In the genomic region with DNA sequence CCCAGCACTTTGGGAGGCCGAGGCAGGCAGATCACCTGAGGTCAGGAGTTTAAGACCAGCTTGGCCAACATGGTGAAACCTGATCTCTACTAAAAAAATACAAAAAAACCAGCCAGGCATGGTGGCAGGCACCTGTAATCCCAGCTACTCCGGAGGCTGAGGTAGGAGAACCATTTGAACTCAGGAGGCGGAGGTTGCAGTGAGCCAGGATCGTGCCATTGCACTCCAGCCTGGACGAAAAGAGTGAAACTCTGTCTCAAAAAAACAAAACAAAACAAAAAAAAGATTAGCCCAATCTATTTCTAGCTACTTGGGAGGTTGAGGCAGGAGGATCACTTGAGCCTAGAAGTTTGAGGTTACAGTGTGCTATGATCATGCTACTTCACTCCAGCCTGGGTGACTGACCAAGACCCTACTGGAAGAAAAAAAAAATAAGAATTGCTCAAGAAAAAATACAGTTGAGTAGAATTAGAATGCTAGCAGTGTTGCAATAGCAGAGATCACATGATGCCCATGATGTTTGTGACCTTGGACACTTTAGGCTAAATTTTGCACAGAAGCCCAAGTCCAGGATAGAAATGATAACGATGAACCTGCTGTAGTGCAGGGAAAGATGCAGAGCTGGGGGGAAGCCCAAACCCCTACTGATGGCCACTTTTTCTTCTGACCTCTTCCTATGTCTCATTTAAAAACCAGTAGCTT, we compare ENCODE assay signal across 1 cellular context.
A peak's percentile ranks its signal among the peaks of the same experiment; 100 is the strongest.
TF ChIP-seq lines count a peak whose summit lies in the region.

No MANE protein-coding gene starts in this region.

TF ChIP-seq in HepG2, 621 proteins besides CTCF, POLR2A, EP300 and RAD21 (continued from another document and continues in another):
- TF ChIP-seq, protein P1, sequence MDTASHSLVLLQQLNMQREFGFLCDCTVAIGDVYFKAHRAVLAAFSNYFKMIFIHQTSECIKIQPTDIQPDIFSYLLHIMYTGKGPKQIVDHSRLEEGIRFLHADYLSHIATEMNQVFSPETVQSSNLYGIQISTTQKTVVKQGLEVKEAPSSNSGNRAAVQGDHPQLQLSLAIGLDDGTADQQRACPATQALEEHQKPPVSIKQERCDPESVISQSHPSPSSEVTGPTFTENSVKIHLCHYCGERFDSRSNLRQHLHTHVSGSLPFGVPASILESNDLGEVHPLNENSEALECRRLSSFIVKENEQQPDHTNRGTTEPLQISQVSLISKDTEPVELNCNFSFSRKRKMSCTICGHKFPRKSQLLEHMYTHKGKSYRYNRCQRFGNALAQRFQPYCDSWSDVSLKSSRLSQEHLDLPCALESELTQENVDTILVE (CRISPR knock-in tag; IDR thresholded peaks at IDR 0.05) = 0 out of 2 replicates have a peak, but pooled peaks have one; percentile 1
- TF ChIP-seq ZNF83 (CRISPR knock-in tag; IDR thresholded peaks at IDR 0.05; ENCODE audit: borderline replicate concordance) = no peak
- TF ChIP-seq ZC3H4 (CRISPR knock-in tag; IDR thresholded peaks at IDR 0.05; ENCODE audit: borderline replicate concordance) = no peak
- TF ChIP-seq GABPA (IDR thresholded peaks at IDR 0.05; ENCODE audit: low read depth, low read length) = no peak
- no peak for TF ChIP-seq GABPA (CRISPR knock-in tag; IDR thresholded peaks at IDR 0.05; ENCODE audit: low read depth)
- TF ChIP-seq SP140L (CRISPR knock-in tag; IDR thresholded peaks at IDR 0.05; ENCODE audit: borderline replicate concordance) = no peak
- no peak for TF ChIP-seq MAFK (conservative IDR thresholded peaks at IDR 0.05 in 1 of 2, IDR thresholded peaks at IDR 0.05 in 1 of 2; ENCODE audit: low read length in 2 of 2)
- TF ChIP-seq, protein P2, sequence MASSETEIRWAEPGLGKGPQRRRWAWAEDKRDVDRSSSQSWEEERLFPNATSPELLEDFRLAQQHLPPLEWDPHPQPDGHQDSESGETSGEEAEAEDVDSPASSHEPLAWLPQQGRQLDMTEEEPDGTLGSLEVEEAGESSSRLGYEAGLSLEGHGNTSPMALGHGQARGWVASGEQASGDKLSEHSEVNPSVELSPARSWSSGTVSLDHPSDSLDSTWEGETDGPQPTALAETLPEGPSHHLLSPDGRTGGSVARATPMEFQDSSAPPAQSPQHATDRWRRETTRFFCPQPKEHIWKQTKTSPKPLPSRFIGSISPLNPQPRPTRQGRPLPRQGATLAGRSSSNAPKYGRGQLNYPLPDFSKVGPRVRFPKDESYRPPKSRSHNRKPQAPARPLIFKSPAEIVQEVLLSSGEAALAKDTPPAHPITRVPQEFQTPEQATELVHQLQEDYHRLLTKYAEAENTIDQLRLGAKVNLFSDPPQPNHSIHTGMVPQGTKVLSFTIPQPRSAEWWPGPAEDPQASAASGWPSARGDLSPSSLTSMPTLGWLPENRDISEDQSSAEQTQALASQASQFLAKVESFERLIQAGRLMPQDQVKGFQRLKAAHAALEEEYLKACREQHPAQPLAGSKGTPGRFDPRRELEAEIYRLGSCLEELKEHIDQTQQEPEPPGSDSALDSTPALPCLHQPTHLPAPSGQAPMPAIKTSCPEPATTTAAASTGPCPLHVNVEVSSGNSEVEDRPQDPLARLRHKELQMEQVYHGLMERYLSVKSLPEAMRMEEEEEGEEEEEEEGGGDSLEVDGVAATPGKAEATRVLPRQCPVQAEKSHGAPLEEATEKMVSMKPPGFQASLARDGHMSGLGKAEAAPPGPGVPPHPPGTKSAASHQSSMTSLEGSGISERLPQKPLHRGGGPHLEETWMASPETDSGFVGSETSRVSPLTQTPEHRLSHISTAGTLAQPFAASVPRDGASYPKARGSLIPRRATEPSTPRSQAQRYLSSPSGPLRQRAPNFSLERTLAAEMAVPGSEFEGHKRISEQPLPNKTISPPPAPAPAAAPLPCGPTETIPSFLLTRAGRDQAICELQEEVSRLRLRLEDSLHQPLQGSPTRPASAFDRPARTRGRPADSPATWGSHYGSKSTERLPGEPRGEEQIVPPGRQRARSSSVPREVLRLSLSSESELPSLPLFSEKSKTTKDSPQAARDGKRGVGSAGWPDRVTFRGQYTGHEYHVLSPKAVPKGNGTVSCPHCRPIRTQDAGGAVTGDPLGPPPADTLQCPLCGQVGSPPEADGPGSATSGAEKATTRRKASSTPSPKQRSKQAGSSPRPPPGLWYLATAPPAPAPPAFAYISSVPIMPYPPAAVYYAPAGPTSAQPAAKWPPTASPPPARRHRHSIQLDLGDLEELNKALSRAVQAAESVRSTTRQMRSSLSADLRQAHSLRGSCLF (CRISPR knock-in tag; IDR thresholded peaks at IDR 0.05; ENCODE audit: borderline replicate concordance) = no peak
- TF ChIP-seq, protein P3, sequence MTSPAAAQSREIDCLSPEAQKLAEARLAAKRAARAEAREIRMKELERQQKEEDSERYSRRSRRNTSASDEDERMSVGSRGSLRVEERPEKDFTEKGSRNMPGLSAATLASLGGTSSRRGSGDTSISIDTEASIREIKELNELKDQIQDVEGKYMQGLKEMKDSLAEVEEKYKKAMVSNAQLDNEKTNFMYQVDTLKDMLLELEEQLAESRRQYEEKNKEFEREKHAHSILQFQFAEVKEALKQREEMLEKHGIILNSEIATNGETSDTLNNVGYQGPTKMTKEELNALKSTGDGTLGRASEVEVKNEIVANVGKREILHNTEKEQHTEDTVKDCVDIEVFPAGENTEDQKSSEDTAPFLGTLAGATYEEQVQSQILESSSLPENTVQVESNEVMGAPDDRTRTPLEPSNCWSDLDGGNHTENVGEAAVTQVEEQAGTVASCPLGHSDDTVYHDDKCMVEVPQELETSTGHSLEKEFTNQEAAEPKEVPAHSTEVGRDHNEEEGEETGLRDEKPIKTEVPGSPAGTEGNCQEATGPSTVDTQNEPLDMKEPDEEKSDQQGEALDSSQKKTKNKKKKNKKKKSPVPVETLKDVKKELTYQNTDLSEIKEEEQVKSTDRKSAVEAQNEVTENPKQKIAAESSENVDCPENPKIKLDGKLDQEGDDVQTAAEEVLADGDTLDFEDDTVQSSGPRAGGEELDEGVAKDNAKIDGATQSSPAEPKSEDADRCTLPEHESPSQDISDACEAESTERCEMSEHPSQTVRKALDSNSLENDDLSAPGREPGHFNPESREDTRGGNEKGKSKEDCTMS (CRISPR knock-in tag; conservative IDR thresholded peaks at IDR 0.05) = no peak
- no peak for TF ChIP-seq RFX1 (IDR thresholded peaks at IDR 0.05)
- TF ChIP-seq ZNF629 (CRISPR knock-in tag; conservative IDR thresholded peaks at IDR 0.05) = no peak
- no peak for TF ChIP-seq THYN1 (CRISPR knock-in tag; IDR thresholded peaks at IDR 0.05; ENCODE audit: borderline replicate concordance, low read depth)
- TF ChIP-seq HIVEP1 (CRISPR knock-in tag; IDR thresholded peaks at IDR 0.05) = no peak
- no peak for TF ChIP-seq KLF12 (CRISPR knock-in tag; IDR thresholded peaks at IDR 0.05; ENCODE audit: borderline replicate concordance)
- no peak for TF ChIP-seq SCMH1 (CRISPR knock-in tag; IDR thresholded peaks at IDR 0.05; ENCODE audit: borderline replicate concordance)
- TF ChIP-seq, protein P4, sequence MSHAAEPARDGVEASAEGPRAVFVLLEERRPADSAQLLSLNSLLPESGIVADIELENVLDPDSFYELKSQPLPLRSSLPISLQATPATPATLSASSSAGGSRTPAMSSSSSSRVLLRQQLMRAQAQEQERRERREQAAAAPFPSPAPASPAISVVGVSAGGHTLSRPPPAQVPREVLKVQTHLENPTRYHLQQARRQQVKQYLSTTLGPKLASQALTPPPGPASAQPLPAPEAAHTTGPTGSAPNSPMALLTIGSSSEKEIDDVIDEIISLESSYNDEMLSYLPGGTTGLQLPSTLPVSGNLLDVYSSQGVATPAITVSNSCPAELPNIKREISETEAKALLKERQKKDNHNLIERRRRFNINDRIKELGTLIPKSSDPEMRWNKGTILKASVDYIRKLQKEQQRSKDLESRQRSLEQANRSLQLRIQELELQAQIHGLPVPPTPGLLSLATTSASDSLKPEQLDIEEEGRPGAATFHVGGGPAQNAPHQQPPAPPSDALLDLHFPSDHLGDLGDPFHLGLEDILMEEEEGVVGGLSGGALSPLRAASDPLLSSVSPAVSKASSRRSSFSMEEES (CRISPR knock-in tag; IDR thresholded peaks at IDR 0.05) = peak; percentile 94
- TF ChIP-seq GATAD2A (CRISPR knock-in tag; IDR thresholded peaks at IDR 0.05) = peak; percentile 83
- TF ChIP-seq, protein P5, sequence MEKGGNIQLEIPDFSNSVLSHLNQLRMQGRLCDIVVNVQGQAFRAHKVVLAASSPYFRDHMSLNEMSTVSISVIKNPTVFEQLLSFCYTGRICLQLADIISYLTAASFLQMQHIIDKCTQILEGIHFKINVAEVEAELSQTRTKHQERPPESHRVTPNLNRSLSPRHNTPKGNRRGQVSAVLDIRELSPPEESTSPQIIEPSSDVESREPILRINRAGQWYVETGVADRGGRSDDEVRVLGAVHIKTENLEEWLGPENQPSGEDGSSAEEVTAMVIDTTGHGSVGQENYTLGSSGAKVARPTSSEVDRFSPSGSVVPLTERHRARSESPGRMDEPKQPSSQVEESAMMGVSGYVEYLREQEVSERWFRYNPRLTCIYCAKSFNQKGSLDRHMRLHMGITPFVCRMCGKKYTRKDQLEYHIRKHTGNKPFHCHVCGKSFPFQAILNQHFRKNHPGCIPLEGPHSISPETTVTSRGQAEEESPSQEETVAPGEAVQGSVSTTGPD (CRISPR knock-in tag; IDR thresholded peaks at IDR 0.05) = no peak
- TF ChIP-seq, protein P6, sequence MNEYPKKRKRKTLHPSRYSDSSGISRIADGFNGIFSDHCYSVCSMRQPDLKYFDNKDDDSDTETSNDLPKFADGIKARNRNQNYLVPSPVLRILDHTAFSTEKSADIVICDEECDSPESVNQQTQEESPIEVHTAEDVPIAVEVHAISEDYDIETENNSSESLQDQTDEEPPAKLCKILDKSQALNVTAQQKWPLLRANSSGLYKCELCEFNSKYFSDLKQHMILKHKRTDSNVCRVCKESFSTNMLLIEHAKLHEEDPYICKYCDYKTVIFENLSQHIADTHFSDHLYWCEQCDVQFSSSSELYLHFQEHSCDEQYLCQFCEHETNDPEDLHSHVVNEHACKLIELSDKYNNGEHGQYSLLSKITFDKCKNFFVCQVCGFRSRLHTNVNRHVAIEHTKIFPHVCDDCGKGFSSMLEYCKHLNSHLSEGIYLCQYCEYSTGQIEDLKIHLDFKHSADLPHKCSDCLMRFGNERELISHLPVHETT (CRISPR knock-in tag; conservative IDR thresholded peaks at IDR 0.05) = no peak
- TF ChIP-seq ZNF30 (CRISPR knock-in tag; IDR thresholded peaks at IDR 0.05) = no peak
- TF ChIP-seq KDM6A (CRISPR knock-in tag; IDR thresholded peaks at IDR 0.05; ENCODE audit: low read depth) = no peak
- no peak for TF ChIP-seq TOE1 (CRISPR knock-in tag; IDR thresholded peaks at IDR 0.05)
- no peak for TF ChIP-seq RBM39 (IDR thresholded peaks at IDR 0.05; ENCODE audit: low read depth, low read length, poor library complexity, severe bottlenecking)
- no peak for TF ChIP-seq GTF3A (CRISPR knock-in tag; conservative IDR thresholded peaks at IDR 0.05)
- no peak for TF ChIP-seq ZNF761 (CRISPR knock-in tag; conservative IDR thresholded peaks at IDR 0.05)
- TF ChIP-seq ESRRA (CRISPR knock-in tag; IDR thresholded peaks at IDR 0.05; ENCODE audit: low read depth) = no peak
- TF ChIP-seq, protein P7, sequence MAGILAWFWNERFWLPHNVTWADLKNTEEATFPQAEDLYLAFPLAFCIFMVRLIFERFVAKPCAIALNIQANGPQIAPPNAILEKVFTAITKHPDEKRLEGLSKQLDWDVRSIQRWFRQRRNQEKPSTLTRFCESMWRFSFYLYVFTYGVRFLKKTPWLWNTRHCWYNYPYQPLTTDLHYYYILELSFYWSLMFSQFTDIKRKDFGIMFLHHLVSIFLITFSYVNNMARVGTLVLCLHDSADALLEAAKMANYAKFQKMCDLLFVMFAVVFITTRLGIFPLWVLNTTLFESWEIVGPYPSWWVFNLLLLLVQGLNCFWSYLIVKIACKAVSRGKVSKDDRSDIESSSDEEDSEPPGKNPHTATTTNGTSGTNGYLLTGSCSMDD (CRISPR knock-in tag; IDR thresholded peaks at IDR 0.05) = no peak
- TF ChIP-seq, protein P8, sequence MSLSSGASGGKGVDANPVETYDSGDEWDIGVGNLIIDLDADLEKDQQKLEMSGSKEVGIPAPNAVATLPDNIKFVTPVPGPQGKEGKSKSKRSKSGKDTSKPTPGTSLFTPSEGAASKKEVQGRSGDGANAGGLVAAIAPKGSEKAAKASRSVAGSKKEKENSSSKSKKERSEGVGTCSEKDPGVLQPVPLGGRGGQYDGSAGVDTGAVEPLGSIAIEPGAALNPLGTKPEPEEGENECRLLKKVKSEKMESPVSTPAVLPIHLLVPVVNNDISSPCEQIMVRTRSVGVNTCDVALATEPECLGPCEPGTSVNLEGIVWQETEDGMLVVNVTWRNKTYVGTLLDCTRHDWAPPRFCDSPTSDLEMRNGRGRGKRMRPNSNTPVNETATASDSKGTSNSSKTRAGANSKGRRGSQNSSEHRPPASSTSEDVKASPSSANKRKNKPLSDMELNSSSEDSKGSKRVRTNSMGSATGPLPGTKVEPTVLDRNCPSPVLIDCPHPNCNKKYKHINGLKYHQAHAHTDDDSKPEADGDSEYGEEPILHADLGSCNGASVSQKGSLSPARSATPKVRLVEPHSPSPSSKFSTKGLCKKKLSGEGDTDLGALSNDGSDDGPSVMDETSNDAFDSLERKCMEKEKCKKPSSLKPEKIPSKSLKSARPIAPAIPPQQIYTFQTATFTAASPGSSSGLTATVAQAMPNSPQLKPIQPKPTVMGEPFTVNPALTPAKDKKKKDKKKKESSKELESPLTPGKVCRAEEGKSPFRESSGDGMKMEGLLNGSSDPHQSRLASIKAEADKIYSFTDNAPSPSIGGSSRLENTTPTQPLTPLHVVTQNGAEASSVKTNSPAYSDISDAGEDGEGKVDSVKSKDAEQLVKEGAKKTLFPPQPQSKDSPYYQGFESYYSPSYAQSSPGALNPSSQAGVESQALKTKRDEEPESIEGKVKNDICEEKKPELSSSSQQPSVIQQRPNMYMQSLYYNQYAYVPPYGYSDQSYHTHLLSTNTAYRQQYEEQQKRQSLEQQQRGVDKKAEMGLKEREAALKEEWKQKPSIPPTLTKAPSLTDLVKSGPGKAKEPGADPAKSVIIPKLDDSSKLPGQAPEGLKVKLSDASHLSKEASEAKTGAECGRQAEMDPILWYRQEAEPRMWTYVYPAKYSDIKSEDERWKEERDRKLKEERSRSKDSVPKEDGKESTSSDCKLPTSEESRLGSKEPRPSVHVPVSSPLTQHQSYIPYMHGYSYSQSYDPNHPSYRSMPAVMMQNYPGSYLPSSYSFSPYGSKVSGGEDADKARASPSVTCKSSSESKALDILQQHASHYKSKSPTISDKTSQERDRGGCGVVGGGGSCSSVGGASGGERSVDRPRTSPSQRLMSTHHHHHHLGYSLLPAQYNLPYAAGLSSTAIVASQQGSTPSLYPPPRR (CRISPR knock-in tag; IDR thresholded peaks at IDR 0.05; ENCODE audit: borderline replicate concordance) = no peak
- TF ChIP-seq, protein P9, sequence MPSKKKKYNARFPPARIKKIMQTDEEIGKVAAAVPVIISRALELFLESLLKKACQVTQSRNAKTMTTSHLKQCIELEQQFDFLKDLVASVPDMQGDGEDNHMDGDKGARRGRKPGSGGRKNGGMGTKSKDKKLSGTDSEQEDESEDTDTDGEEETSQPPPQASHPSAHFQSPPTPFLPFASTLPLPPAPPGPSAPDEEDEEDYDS (CRISPR knock-in tag; IDR thresholded peaks at IDR 0.05) = no peak
- no peak for TF ChIP-seq ZSCAN12 (CRISPR knock-in tag; IDR thresholded peaks at IDR 0.05)
